ENCODE assay signal across 26 cellular contexts in genomic region chr12:8559676-8560075, GRCh38. TPM values are rescaled to one million over a fixed set of nuclear protein-coding genes. Genes with fewer than 3 reads are reported as not detected.
"Had no signal": no experiment of that assay in that cellular context is flagged by ENCODE, and none has a peak within 500 bp of the region (broad histone marks: within the 10 kb centered on the region; RNA-seq: fewer than 3 reads in every experiment).

No MANE protein-coding gene starts in this region.

- H3K27me3 ChIP-seq: Peyer's patch, SJCRH30 had no signal

- H3K4me3 ChIP-seq: PC-9, Peyer's patch, SJCRH30 had no signal

- H3K36me3 ChIP-seq: Peyer's patch, SJCRH30 had no signal

- H3K9me3 ChIP-seq: Peyer's patch, SJCRH30 had no signal

- ATAC-seq: HepG2, Right ventricle myocardium inferior, SK-N-SH treated with all-trans-retinoic acid at 6 μM for 48 hours had no signal

- H3K27ac ChIP-seq: PC-9, Peyer's patch, SJCRH30 had no signal

- H3K4me2 ChIP-seq: PC-9 had no signal

- H3K4me1 ChIP-seq: Peyer's patch, SJCRH30 had no signal

- H2AFZ ChIP-seq: PC-9 had no signal

- DNase-seq: IMR-90; Karpas-422; KG1; MM.1S; NCI-H1436 treated with DMSO at 0.1 percent for 48 hours; NCI-H1694; NCI-H187 treated with DMSO at 0.1 percent for 48 hours; NCI-H2029 treated with DMSO at 0.1 percent for 48 hours; NCI-H2171 treated with DMSO at 0.1 percent for 48 hours; NCI-H345; NCI-H446 treated with DMSO at 0.1 percent for 48 hours; NCI-H510A treated with DMSO at 0.1 percent for 48 hours; NCI-H526; NCI-H82; NK-92 treated with Interleukin-12 subunit alpha and Interleukin-12 subunit beta, amount 100 ng/mL, for 24 hours; OCI-M1; PC-9; Peyer's patch; SHP77 treated with DMSO at 0.1 percent for 48 hours; SJCRH30 had no signal

RNA-seq across cellular contexts. Expression of gene CLEC4E, which starts 19.0 kb away (rescaled TPM):
- total RNA-seq: HepG2, HT1080, IMR-90, M059J, PC-9, RPMI7951, SJCRH30 had no signal
- polyA plus RNA-seq: HepG2, IMR-90 had no signal

RNA-seq across cellular contexts. Expression of gene CLEC4D, which starts 46.4 kb away (rescaled TPM):
- total RNA-seq: HepG2, HT1080, IMR-90, M059J, PC-9, Peyer's patch, RPMI7951, SJCRH30 had no signal
- polyA plus RNA-seq: HepG2, IMR-90 had no signal

RNA-seq across cellular contexts. Expression of gene AICDA, which starts 53.0 kb away (rescaled TPM):
- total RNA-seq: HepG2, HT1080, IMR-90, M059J, PC-9, RPMI7951, SJCRH30 had no signal
- polyA plus RNA-seq: HepG2, IMR-90 had no signal
